11 cellular contexts compared by ENCODE assay signal in genomic region chr9:116151966-116152381, GRCh38. TPM values are rescaled to one million over a fixed set of nuclear protein-coding genes. Genes with fewer than 3 reads are reported as not detected.
DNase-seq lines count a peak whose midpoint lies in the region; ATAC-seq and TF ChIP-seq lines count a peak whose summit lies in the region.
"Had no signal": no experiment of that assay in that cellular context is flagged by ENCODE, and none has a peak within 500 bp of the region (broad histone marks: within the 10 kb centered on the region; RNA-seq: fewer than 3 reads in every experiment).

No MANE protein-coding gene starts in this region.

- H3K4me1 ChIP-seq in adipocyte (ENCODE audit: control insufficient read depth, insufficient read depth, low read length), result peaks cover 25% of the 10 kb centered on the region

- H3K4me1 Mint-ChIP-seq in type B pancreatic cell (ENCODE audit: unreplicated experiment), result peaks cover 32% of the 10 kb centered on the region
- H3K4me1 Mint-ChIP-seq in activated CD8-positive, alpha-beta memory T cell treated with anti-CD3 and anti-CD28 coated beads, Interleukin-2, amount 10 ng/mL, durations not matched to agents 7 days and 5 days, result peaks cover 5% of the 10 kb centered on the region

- peak; percentile 88 for DNase-seq in HCEC 1CT
- peak; percentile 89 for DNase-seq in adipocyte (ENCODE audit: low read depth)
- DNase-seq in glomerular endothelial cell (ENCODE audit: extremely low read depth, low read depth, low spot score), result peak; percentile 7
- DNase-seq in type B pancreatic cell (ENCODE audit: extremely low spot score, unreplicated experiment), result no peak
- no peak for DNase-seq in activated CD8-positive, alpha-beta memory T cell treated with anti-CD3 and anti-CD28 coated beads, Interleukin-2, amount 10 ng/mL, durations not matched to agents 7 days and 5 days
- no peak for DNase-seq in activated T-cell treated with anti-CD3 and anti-CD28 coated beads, Interleukin-2, amount 50 U/mL, for 48 hours
- DNase-seq: activated gamma-delta T cell; DMS153; ovary; stimulated activated naive CD8-positive, alpha-beta T cell treated with anti-CD3 and anti-CD28 coated beads, Interleukin-15, Interleukin-2, amounts not matched to agents 100 U/mL and 50 U/mL, for 24 hours had no signal

- H3K36me3 Mint-ChIP-seq in type B pancreatic cell, result no peaks in the 10 kb centered on the region
- H3K36me3 Mint-ChIP-seq in activated CD8-positive, alpha-beta memory T cell treated with anti-CD3 and anti-CD28 coated beads, Interleukin-2, amount 10 ng/mL, durations not matched to agents 7 days and 5 days, result no peaks in the 10 kb centered on the region

- no peak for ATAC-seq in activated CD8-positive, alpha-beta memory T cell treated with anti-CD3 and anti-CD28 coated beads, Interleukin-2, amount 10 ng/mL, durations not matched to agents 7 days and 5 days
- ATAC-seq in GM18867 (IDR thresholded peaks at IDR 0.05; ENCODE audit: unreplicated experiment), result no peak
- ATAC-seq: stimulated activated naive CD8-positive, alpha-beta T cell treated with anti-CD3 and anti-CD28 coated beads, Interleukin-15, Interleukin-2, amounts not matched to agents 100 U/mL and 50 U/mL, for 24 hours had no signal

- H3K4me3 ChIP-seq in adipocyte (ENCODE audit: low read length), result peak overlapping the region; percentile 83
- H3K4me3 ChIP-seq: ovary had no signal

- no peaks in the 10 kb centered on the region for H3K9me3 Mint-ChIP-seq in type B pancreatic cell
- H3K9me3 Mint-ChIP-seq in activated CD8-positive, alpha-beta memory T cell treated with anti-CD3 and anti-CD28 coated beads, Interleukin-2, amount 10 ng/mL, durations not matched to agents 7 days and 5 days (ENCODE audit: low read depth), result no peaks in the 10 kb centered on the region

- H3K4me3 Mint-ChIP-seq in type B pancreatic cell, result peak overlapping the region; percentile 35
- no peak overlapping the region for H3K4me3 Mint-ChIP-seq in activated CD8-positive, alpha-beta memory T cell treated with anti-CD3 and anti-CD28 coated beads, Interleukin-2, amount 10 ng/mL, durations not matched to agents 7 days and 5 days

- peaks cover 70% of the 10 kb centered on the region for H3K27me3 Mint-ChIP-seq in type B pancreatic cell
- H3K27me3 Mint-ChIP-seq in activated CD8-positive, alpha-beta memory T cell treated with anti-CD3 and anti-CD28 coated beads, Interleukin-2, amount 10 ng/mL, durations not matched to agents 7 days and 5 days, result peaks cover 62% of the 10 kb centered on the region

- H3K27me3 ChIP-seq in adipocyte (replicated peaks; ENCODE audit: control insufficient read depth, insufficient read depth, low read length), result no peaks in the 10 kb centered on the region
- H3K27me3 ChIP-seq: ovary had no signal

- CTCF ChIA-PET in activated CD8-positive, alpha-beta memory T cell treated with anti-CD3 and anti-CD28 coated beads, Interleukin-2, amount 10 ng/mL, durations not matched to agents 7 days and 5 days (lab: Charles Lee), result interaction anchor here (0.8 kb wide), 1 partner anchor 1137 kb away, joined by 3 read pairs; no protein-coding TSS in a partner anchor

- TF ChIP-seq CTCF in type B pancreatic cell (conservative IDR thresholded peaks at IDR 0.05), result no peak

- H3K27ac Mint-ChIP-seq in type B pancreatic cell, result no peak overlapping the region
- H3K27ac Mint-ChIP-seq in activated CD8-positive, alpha-beta memory T cell treated with anti-CD3 and anti-CD28 coated beads, Interleukin-2, amount 10 ng/mL, durations not matched to agents 7 days and 5 days, result no peak overlapping the region

- no peaks in the 10 kb centered on the region for H3K36me3 ChIP-seq in adipocyte (ENCODE audit: control insufficient read depth, insufficient read depth, low read length, severe bottlenecking)
- H3K36me3 ChIP-seq: ovary had no signal

- peak overlapping the region; percentile 90 for H3K9ac ChIP-seq in adipocyte (ENCODE audit: low read length)

- H3K9me3 ChIP-seq in adipocyte (ENCODE audit: control insufficient read depth, low read length), result no peaks in the 10 kb centered on the region
- H3K9me3 ChIP-seq: ovary had no signal

RNA-seq across cellular contexts. Expression of gene PAPPA, which starts 1.6 kb away (rescaled TPM):
- total RNA-seq in glomerular endothelial cell (7.4 and 13.1 TPM in 2 replicates), type B pancreatic cell (ENCODE audit: low replicate concordance) (1.2 and 11.0 TPM in 2 replicates)
- not detected for total RNA-seq in activated CD8-positive, alpha-beta memory T cell treated with anti-CD3 and anti-CD28 coated beads, Interleukin-2, amount 10 ng/mL, durations not matched to agents 7 days and 5 days

Comparison
In these comparisons a context has a peak if more than half of its experiments do, and no peak if none do; other contexts are left out.
1. DNase-seq: peak in HCEC 1CT (single experiment), adipocyte (single experiment) and glomerular endothelial cell (single experiment); none in type B pancreatic cell (single experiment), activated CD8-positive, alpha-beta memory T cell treated with anti-CD3 and anti-CD28 coated beads, Interleukin-2, amount 10 ng/mL, durations not matched to agents 7 days and 5 days (single experiment) and activated T-cell treated with anti-CD3 and anti-CD28 coated beads, Interleukin-2, amount 50 U/mL, for 48 hours (0 of 2).